In the genomic region with DNA sequence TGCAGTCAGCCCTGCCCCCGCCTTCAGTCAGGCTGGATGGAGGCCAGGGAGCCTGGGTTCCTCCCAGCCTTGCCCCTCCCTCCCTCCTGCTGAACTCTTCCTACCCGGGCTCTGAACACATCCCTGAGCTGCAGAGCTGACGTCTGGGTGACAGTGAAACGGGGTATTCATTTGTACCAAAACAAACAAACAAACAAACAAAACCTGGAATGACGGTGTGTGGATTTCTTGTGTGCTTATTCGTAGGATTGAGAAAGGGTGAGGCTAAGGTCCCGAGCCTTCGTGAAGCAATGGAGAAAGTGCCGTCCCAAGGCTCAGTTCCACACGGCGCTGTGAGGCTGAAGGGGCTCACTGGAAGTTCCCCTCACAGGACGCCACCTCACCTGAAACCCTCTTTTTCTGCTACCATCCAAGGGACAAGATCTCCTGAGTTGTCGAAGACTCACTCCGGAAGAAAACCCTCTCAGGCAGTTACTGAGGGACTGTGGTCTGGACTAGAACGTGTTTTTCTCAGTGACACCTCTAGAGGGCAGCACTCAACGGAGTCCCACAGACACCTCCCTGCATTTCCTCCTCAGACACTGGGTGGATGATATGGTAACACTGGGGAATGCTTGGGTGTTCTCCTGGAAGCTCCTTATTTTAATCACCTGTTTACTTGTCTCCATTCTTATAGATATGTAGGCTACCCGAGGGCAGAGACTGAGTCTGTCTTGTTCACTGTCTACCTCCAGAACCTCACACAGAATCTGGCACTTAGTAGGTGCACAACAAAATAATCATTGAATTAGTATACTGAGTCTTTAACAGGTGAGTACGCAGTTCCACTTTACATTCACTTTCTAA, we compare ENCODE assay signal across 1 cellular context.
TF ChIP-seq lines count a peak whose summit lies in the region.

No MANE protein-coding gene starts in this region.

TF ChIP-seq in GM12878, 131 proteins besides CTCF, POLR2A, EP300 and RAD21 (continued from another document):
- TF ChIP-seq, protein P1, sequence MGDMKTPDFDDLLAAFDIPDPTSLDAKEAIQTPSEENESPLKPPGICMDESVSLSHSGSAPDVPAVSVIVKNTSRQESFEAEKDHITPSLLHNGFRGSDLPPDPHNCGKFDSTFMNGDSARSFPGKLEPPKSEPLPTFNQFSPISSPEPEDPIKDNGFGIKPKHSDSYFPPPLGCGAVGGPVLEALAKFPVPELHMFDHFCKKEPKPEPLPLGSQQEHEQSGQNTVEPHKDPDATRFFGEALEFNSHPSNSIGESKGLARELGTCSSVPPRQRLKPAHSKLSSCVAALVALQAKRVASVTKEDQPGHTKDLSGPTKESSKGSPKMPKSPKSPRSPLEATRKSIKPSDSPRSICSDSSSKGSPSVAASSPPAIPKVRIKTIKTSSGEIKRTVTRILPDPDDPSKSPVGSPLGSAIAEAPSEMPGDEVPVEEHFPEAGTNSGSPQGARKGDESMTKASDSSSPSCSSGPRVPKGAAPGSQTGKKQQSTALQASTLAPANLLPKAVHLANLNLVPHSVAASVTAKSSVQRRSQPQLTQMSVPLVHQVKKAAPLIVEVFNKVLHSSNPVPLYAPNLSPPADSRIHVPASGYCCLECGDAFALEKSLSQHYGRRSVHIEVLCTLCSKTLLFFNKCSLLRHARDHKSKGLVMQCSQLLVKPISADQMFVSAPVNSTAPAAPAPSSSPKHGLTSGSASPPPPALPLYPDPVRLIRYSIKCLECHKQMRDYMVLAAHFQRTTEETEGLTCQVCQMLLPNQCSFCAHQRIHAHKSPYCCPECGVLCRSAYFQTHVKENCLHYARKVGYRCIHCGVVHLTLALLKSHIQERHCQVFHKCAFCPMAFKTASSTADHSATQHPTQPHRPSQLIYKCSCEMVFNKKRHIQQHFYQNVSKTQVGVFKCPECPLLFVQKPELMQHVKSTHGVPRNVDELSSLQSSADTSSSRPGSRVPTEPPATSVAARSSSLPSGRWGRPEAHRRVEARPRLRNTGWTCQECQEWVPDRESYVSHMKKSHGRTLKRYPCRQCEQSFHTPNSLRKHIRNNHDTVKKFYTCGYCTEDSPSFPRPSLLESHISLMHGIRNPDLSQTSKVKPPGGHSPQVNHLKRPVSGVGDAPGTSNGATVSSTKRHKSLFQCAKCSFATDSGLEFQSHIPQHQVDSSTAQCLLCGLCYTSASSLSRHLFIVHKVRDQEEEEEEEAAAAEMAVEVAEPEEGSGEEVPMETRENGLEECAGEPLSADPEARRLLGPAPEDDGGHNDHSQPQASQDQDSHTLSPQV (IDR thresholded peaks at IDR 0.05): no peak
- no peak for TF ChIP-seq SIN3A (IDR thresholded peaks at IDR 0.05; ENCODE audit: low read depth, low read length)
